ENCODE assay signal across 8 cellular contexts in the genomic region with DNA sequence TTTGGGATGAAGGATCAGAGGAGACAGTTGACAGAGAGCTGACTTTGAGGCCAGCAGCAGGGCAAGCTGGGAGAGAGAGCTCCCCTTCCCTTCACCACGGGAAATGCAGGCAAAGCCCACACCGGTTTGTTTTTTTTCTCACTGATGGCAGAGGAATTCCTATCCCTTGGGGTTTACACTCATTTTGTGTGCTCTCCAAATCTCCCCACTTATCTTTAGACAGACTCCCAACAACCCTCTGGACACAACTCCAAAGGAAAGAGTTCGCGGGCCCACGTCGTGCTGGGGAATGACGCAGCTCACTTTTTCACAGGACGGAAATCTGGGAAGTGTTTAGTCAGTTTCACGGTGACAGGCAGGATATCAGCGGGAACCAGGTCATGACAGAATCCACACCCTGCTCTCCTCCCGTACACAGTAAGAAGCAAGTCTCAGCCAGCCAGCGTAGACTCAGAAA.
DNase-seq lines count a peak whose midpoint lies in the region; ATAC-seq and TF ChIP-seq lines count a peak whose summit lies in the region.

No MANE protein-coding gene starts in this region.

- DNase-seq in AG04450 (ENCODE audit: low read depth, low spot score) (no peak), NCI-H69 (lab: John Stamatoyannopoulos, UW) (peak; percentile 19), nephron progenitor cell (no peak), KG1 (lab: John Stamatoyannopoulos, UW) (no peak), GDM1 (lab: John Stamatoyannopoulos, UW) (no peak)
- DNase-seq in activated CD4-positive, alpha-beta T cell treated with anti-CD3 and anti-CD28 coated beads, Interleukin-2, amount 50 U/mL, for 1 hour, result no peak

- peaks cover 3% of the 10 kb centered on the region for H3K9me3 Mint-ChIP-seq in nephron progenitor cell

- peaks cover 2% of the 10 kb centered on the region for H3K27me3 ChIP-seq in AG04450 (ENCODE audit: control insufficient read depth, insufficient read depth, low read length)

- H3K4me1 Mint-ChIP-seq in nephron progenitor cell, result peaks cover 65% of the 10 kb centered on the region

- no peaks in the 10 kb centered on the region for H3K36me3 Mint-ChIP-seq in nephron progenitor cell (ENCODE audit: low read depth)

- H3K27me3 Mint-ChIP-seq in nephron progenitor cell (ENCODE audit: low read depth, poor library complexity), result peaks cover 7% of the 10 kb centered on the region

- peak; percentile 58 for TF ChIP-seq CTCF in AG04450 (IDR thresholded peaks at IDR 0.05; ENCODE audit: low read depth, low read length)
- peak; percentile 47 for TF ChIP-seq CTCF in nephron progenitor cell (IDR thresholded peaks at IDR 0.05)

- peak overlapping the region; percentile 100 for H3K27ac Mint-ChIP-seq in nephron progenitor cell

- H3K4me3 Mint-ChIP-seq in nephron progenitor cell, result peak overlapping the region; percentile 77

- H3K27ac ChIP-seq in AG04450 (ENCODE audit: low read depth, low read length), result no peak overlapping the region

- ATAC-seq in esophagus mucosa (peak; percentile 66), GM18517 (IDR thresholded peaks at IDR 0.05; ENCODE audit: unreplicated experiment) (no peak)

- POLR2A ChIA-PET in AG04450 (lab: Yijun Ruan, JAX), result no interaction called here

- peak overlapping the region; percentile 50 for H3K4me3 ChIP-seq in AG04450 (ENCODE audit: low read depth, low read length)

- CTCF ChIA-PET in AG04450 (lab: Charles Lee), result interaction anchor here (0.5 to 4.0 kb wide), 8 partner anchors 10 to 1151 kb away, joined by 3 to 34 read pairs (median 3); no protein-coding TSS in a partner anchor

- H3K9me3 ChIP-seq in AG04450 (ENCODE audit: control insufficient read depth, insufficient read depth, low read length), result no peaks in the 10 kb centered on the region
